6 cellular contexts compared by ENCODE assay signal in genomic region chr9:133223152-133223551, GRCh38. TPM values are rescaled to one million over a fixed set of nuclear protein-coding genes. Genes with fewer than 3 reads are reported as not detected.
"Had no signal": no experiment of that assay in that cellular context is flagged by ENCODE, and none has a peak within 500 bp of the region (broad histone marks: within the 10 kb centered on the region; RNA-seq: fewer than 3 reads in every experiment).

No MANE protein-coding gene starts in this region.

RNA-seq across cellular contexts. Expression of gene OBP2B, which starts 14.1 kb away (rescaled TPM):
- total RNA-seq: astrocyte; esophagus muscularis mucosa; lung microvascular endothelial cell; T-helper 1 cell treated with Interleukin-12 subunit alpha and Interleukin-12 subunit beta and Interleukin-4 antibody, amounts not matched to agents 30 ng/mL and 1 ng/mL, for 36 hours; urinary bladder had no signal
- polyA plus RNA-seq: small intestine, urinary bladder had no signal

RNA-seq across cellular contexts. Expression of gene ABO, which starts 51.8 kb away (rescaled TPM):
- total RNA-seq: astrocyte had no signal
